In the genomic region with DNA sequence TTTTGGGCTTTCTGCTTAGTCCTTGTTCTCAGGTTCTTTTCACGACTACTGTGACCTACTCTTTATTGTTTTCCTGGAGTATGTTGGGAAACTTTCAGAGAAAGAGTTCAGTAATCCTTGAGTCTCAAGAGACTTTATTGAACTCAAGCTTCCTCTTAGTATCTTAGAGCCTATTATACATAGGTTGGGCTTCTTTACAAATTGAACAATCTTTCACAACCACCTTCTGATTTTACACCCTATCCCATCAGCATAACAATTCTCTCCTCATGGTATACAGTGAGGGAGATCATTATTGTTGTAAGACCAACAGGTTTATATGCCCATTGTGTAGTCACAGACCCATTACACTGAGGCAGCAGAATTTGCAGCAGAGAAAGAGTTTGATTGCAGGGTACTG, we compare ENCODE assay signal across 26 cellular contexts.
"Had no signal": no experiment of that assay in that cellular context is flagged by ENCODE, and none has a peak within 500 bp of the region (broad histone marks: within the 10 kb centered on the region; RNA-seq: fewer than 3 reads in every experiment).

No MANE protein-coding gene starts in this region.

- DNase-seq: hippocampal formation; left colon; left lung; lower lobe of right lung; mammary epithelial cell; mesendoderm; naive B cell; natural killer cell; ovary; right lobe of liver; stimulated activated CD4-positive, alpha-beta T cell treated with anti-CD3 and anti-CD28 coated beads, Interleukin-12 subunit alpha, Interleukin-12 subunit beta, amount 100 ng/mL, for 4 hours; stimulated activated CD4-positive, alpha-beta T cell treated with anti-CD3 and anti-CD28 coated beads, Interleukin-15, amount 100 ng/mL, for 24 hours; stimulated activated CD4-positive, alpha-beta T cell treated with anti-CD3 and anti-CD28 coated beads, Interleukin-2, amount 100 ng/mL, for 24 hours; stimulated activated CD4-positive, alpha-beta T cell treated with anti-CD3 and anti-CD28 coated beads, Interleukin-4, amount 100 ng/mL, for 1 hour; stimulated activated naive B cell treated with anti-CD40 and anti-IgM and Interleukin-4, amounts not matched to agents 10 μg/mL and 1 μg/mL and 100 μg/mL, for 72 hours; stimulated activated naive CD8-positive, alpha-beta T cell treated with anti-CD3 and anti-CD28 coated beads, Interleukin-15, Interleukin-2, amounts not matched to agents 100 U/mL and 50 U/mL, for 24 hours; stomach; testis; thyroid gland; transverse colon; upper lobe of left lung had no signal

- H3K4me3 ChIP-seq: left lung, lower lobe of right lung, ovary, right atrium auricular region, right lobe of liver, stomach, testis, thyroid gland, transverse colon, upper lobe of left lung, vagina had no signal

- H3K4me1 ChIP-seq: left lung, lower lobe of right lung, right atrium auricular region, right lobe of liver, stomach, testis, transverse colon, upper lobe of left lung, vagina had no signal

- H3K36me3 ChIP-seq: left lung, lower lobe of right lung, ovary, right atrium auricular region, right lobe of liver, stomach, thyroid gland, transverse colon, upper lobe of left lung, vagina had no signal

- H3K27ac Mint-ChIP-seq: mesothelial cell of epicardium; naive B cell; natural killer cell; progenitor cell of endocrine pancreas; stimulated activated naive B cell treated with anti-CD40 and anti-IgM and Interleukin-4, amounts not matched to agents 10 μg/mL and 1 μg/mL and 100 μg/mL, for 72 hours had no signal

- H3K27ac ChIP-seq: left lung, lower lobe of right lung, ovary, right atrium auricular region, right lobe of liver, stomach, testis, thyroid gland, transverse colon, upper lobe of left lung, vagina had no signal

- H3K36me3 Mint-ChIP-seq: mesothelial cell of epicardium; stimulated activated naive B cell treated with anti-CD40 and anti-IgM and Interleukin-4, amounts not matched to agents 10 μg/mL and 1 μg/mL and 100 μg/mL, for 72 hours had no signal

- H3K4me1 Mint-ChIP-seq: mesothelial cell of epicardium; naive B cell; natural killer cell; stimulated activated naive B cell treated with anti-CD40 and anti-IgM and Interleukin-4, amounts not matched to agents 10 μg/mL and 1 μg/mL and 100 μg/mL, for 72 hours had no signal

- FAIRE-seq: keratinocyte had no signal

- H3K9me3 ChIP-seq: ovary, right lobe of liver, testis, thyroid gland had no signal

- H3K27me3 ChIP-seq: left lung, ovary, right atrium auricular region, right lobe of liver, stomach, testis, thyroid gland, transverse colon, upper lobe of left lung, vagina had no signal

- ATAC-seq: left colon; left lung; lower lobe of right lung; natural killer cell; right lobe of liver; stimulated activated naive B cell treated with anti-CD40 and anti-IgM and Interleukin-4, amounts not matched to agents 10 μg/mL and 1 μg/mL and 100 μg/mL, for 72 hours; stimulated activated naive CD8-positive, alpha-beta T cell treated with anti-CD3 and anti-CD28 coated beads, Interleukin-15, Interleukin-2, amounts not matched to agents 100 U/mL and 50 U/mL, for 24 hours had no signal

- H3K27me3 Mint-ChIP-seq: progenitor cell of endocrine pancreas had no signal

- H3K4me3 Mint-ChIP-seq: mesothelial cell of epicardium; naive B cell; natural killer cell; stimulated activated naive B cell treated with anti-CD40 and anti-IgM and Interleukin-4, amounts not matched to agents 10 μg/mL and 1 μg/mL and 100 μg/mL, for 72 hours had no signal
